In genomic region chr1:26853156-26853555, GRCh38 we compare ENCODE assay signal across 8 cellular contexts. TPM values are rescaled to one million over a fixed set of nuclear protein-coding genes. Genes with fewer than 3 reads are reported as not detected.
A peak's percentile ranks its signal among the peaks of the same experiment; 100 is the strongest.
DNase-seq lines count a peak whose midpoint lies in the region; ATAC-seq and TF ChIP-seq lines count a peak whose summit lies in the region.

No MANE protein-coding gene starts in this region.

- H3K27me3 Mint-ChIP-seq in stimulated activated naive CD8-positive, alpha-beta T cell treated with anti-CD3 and anti-CD28 coated beads, Interleukin-15, amount 100 ng/mL, for 72 hours = no peaks in the 10 kb centered on the region

- H3K9me2 ChIP-seq in OCI-LY7 (ENCODE audit: insufficient read depth, low read length) (no peaks in the 10 kb centered on the region), neural cell (ENCODE audit: insufficient read depth, low read length) (no peaks in the 10 kb centered on the region)

- TF ChIP-seq CTCF in OCI-LY7 (conservative IDR thresholded peaks at IDR 0.05; ENCODE audit: low read length) (peak; percentile 93), esophagus squamous epithelium (IDR thresholded peaks at IDR 0.05) (peak; percentile 69 to 94 (median 88)), neural cell (IDR thresholded peaks at IDR 0.05; ENCODE audit: poor library complexity, severe bottlenecking) (peak; percentile 60)

- H3K4me3 Mint-ChIP-seq in stimulated activated naive CD8-positive, alpha-beta T cell treated with anti-CD3 and anti-CD28 coated beads, Interleukin-15, amount 100 ng/mL, for 72 hours = no peak overlapping the region

- TF ChIP-seq EP300 in neural cell (conservative IDR thresholded peaks at IDR 0.05; ENCODE audit: poor library complexity, severe bottlenecking) = no peak

- H3K4me1 Mint-ChIP-seq in stimulated activated naive CD8-positive, alpha-beta T cell treated with anti-CD3 and anti-CD28 coated beads, Interleukin-15, amount 100 ng/mL, for 72 hours = no peaks in the 10 kb centered on the region

- peak; percentile 37 for TF ChIP-seq RAD21 in neural cell (conservative IDR thresholded peaks at IDR 0.05)

- H3K9ac ChIP-seq in neural cell (ENCODE audit: low read length) = no peak overlapping the region

- DNase-seq in COLO829 (ENCODE audit: low spot score) (peak; percentile 86), HPDE6-E6E7 (ENCODE audit: extremely low spot score) (peak; percentile 86), OCI-LY7 (ENCODE audit: low spot score) (peak; percentile 80), activated T-cell treated with anti-CD3 and anti-CD28 coated beads for 4 hours (peak; percentile 86), esophagus squamous epithelium (lab: John Stamatoyannopoulos, UW) (no peak)
- DNase-seq in stimulated activated naive CD8-positive, alpha-beta T cell treated with anti-CD3 and anti-CD28 coated beads, Interleukin-15, amount 100 ng/mL, for 72 hours = peak; percentile 59 to 63

- H3K36me3 ChIP-seq in OCI-LY7 (ENCODE audit: insufficient read depth, low read length) (peaks cover 49% of the 10 kb centered on the region; the same call in 1 of the 2 replicates), esophagus squamous epithelium (peaks cover 39 to 79% (median 40%) of the 10 kb centered on the region in 3 donors), neural cell (ENCODE audit: insufficient read depth, low read length) (no peaks in the 10 kb centered on the region)

- H4K20me1 ChIP-seq in OCI-LY7 (ENCODE audit: insufficient read depth, low read length) = no peaks in the 10 kb centered on the region
- no peaks in the 10 kb centered on the region for H4K20me1 ChIP-seq in neural cell (ENCODE audit: insufficient read depth)

- H3F3A ChIP-seq in neural cell (ENCODE audit: insufficient read depth, low read length, poor library complexity, severe bottlenecking) = no peaks in the 10 kb centered on the region

- H3K9me3 ChIP-seq in OCI-LY7 (ENCODE audit: low read length) (no peaks in the 10 kb centered on the region), esophagus squamous epithelium (no peaks in the 10 kb centered on the region), neural cell (ENCODE audit: low read length) (no peaks in the 10 kb centered on the region)

- no peak overlapping the region for H3K4me2 ChIP-seq in OCI-LY7 (ENCODE audit: low read length)
- H3K4me2 ChIP-seq in neural cell (ENCODE audit: low read length) = no peak overlapping the region

- no peak for TF ChIP-seq POLR2A in esophagus squamous epithelium (IDR thresholded peaks at IDR 0.05)

- H2AFZ ChIP-seq in OCI-LY7 (ENCODE audit: low read length) (no peak overlapping the region), neural cell (ENCODE audit: low read depth, low read length) (no peak overlapping the region)

- no TSS peak for BruUV-seq in OCI-LY7 (replicated peaks; lab: Mats Ljungman, UMichigan)

- POLR2A ChIA-PET in OCI-LY7 (lab: Charles Lee) = no interaction called here

- H3K79me2 ChIP-seq in OCI-LY7 (ENCODE audit: insufficient read depth, low read depth, low read length) = no peaks in the 10 kb centered on the region
- H3K79me2 ChIP-seq in neural cell (replicated peaks; ENCODE audit: insufficient read depth, low read length) = no peaks in the 10 kb centered on the region

- no peaks in the 10 kb centered on the region for H3K9me3 Mint-ChIP-seq in stimulated activated naive CD8-positive, alpha-beta T cell treated with anti-CD3 and anti-CD28 coated beads, Interleukin-15, amount 100 ng/mL, for 72 hours

- intact Hi-C loops in OCI-LY7 (cut with micrococcal nuclease; ENCODE audit: unreplicated experiment) = loop anchor here (1.0 kb wide), 1 partner anchor 25 kb away; no protein-coding TSS in a partner anchor
- intact Hi-C loops in esophagus squamous epithelium (cut with DNase I) = no loop called here

- peak; percentile 78 for ATAC-seq in stimulated activated naive CD8-positive, alpha-beta T cell treated with anti-CD3 and anti-CD28 coated beads, Interleukin-15, amount 100 ng/mL, for 72 hours
- ATAC-seq in GM18868 (IDR thresholded peaks at IDR 0.05; ENCODE audit: unreplicated experiment) = no peak

- no peak overlapping the region for H3K4me3 ChIP-seq in OCI-LY7 (ENCODE audit: low read depth, low read length, poor library complexity, severe bottlenecking)
- H3K4me3 ChIP-seq in esophagus squamous epithelium = no peak overlapping the region
- no peak overlapping the region for H3K4me3 ChIP-seq in neural cell (ENCODE audit: low read length)

- H3K27ac Mint-ChIP-seq in stimulated activated naive CD8-positive, alpha-beta T cell treated with anti-CD3 and anti-CD28 coated beads, Interleukin-15, amount 100 ng/mL, for 72 hours = no peak overlapping the region

- H3K4me1 ChIP-seq in OCI-LY7 (ENCODE audit: insufficient read depth, low read length, poor library complexity, severe bottlenecking) (no peaks in the 10 kb centered on the region), esophagus squamous epithelium (peaks cover 35 to 96% (median 82%) of the 10 kb centered on the region in 3 donors)

- CTCF ChIA-PET in OCI-LY7 (lab: Charles Lee; ENCODE audit: unreplicated experiment) = no interaction called here

- H3K27me3 ChIP-seq in esophagus squamous epithelium (no peaks in the 10 kb centered on the region), neural cell (ENCODE audit: insufficient read depth, low read depth, low read length) (no peaks in the 10 kb centered on the region)

- H3K27ac ChIP-seq in OCI-LY7 (ENCODE audit: low read depth, low read length, poor library complexity, severe bottlenecking) (no peak overlapping the region), esophagus squamous epithelium (peak overlapping the region; percentile 91 to 100 (median 98)), neural cell (ENCODE audit: low read length) (no peak overlapping the region)

- WGBS in esophagus squamous epithelium, 2 donors = 20 to 32% methylated on average over 3 of the region's 3 CpGs

TF ChIP-seq in neural cell, 6 proteins besides CTCF, POLR2A, EP300 and RAD21:
- TF ChIP-seq TAF1 (IDR thresholded peaks at IDR 0.05; ENCODE audit: low read depth) = no peak
- peak; percentile 59 for TF ChIP-seq SMC3 (conservative IDR thresholded peaks at IDR 0.05; ENCODE audit: poor library complexity)
TF ChIP-seq in neural cell: peak in this region for 1.

RNA-seq across cellular contexts. Expression of gene SFN, which starts 9.8 kb away (rescaled TPM):
- 0.75 and 0.95 TPM in 2 replicates for total RNA-seq in OCI-LY7 (2014; rRNA removed; shearing (Covaris generic))
- total RNA-seq in OCI-LY7 (2022) (1.8 and 3.9 TPM in 2 replicates), esophagus squamous epithelium (1,000 to 10,000 TPM; 1,060 to 2,609 (median 1,818) TPM)
- 0.25 TPM in 1 of 2 replicates, not detected in the other for polyA plus RNA-seq in neural cell
- 0.73 TPM in 1 of 2 replicates, not detected in the other for polyA minus RNA-seq in neural cell

RNA-seq across cellular contexts. Expression of gene ZDHHC18, which starts 26.7 kb away (rescaled TPM):
- total RNA-seq in OCI-LY7 (2014; rRNA removed; shearing (Covaris generic)) = 8.0 and 19.5 TPM in 2 replicates
- total RNA-seq in OCI-LY7 (2022) (17.1 and 18.2 TPM in 2 replicates), esophagus squamous epithelium (10 to 100 TPM; 24.5 to 34.4 (median 29.4) TPM)
- polyA plus RNA-seq in neural cell = 23.7 and 27.3 TPM in 2 replicates
- polyA minus RNA-seq in neural cell = 18.2 and 21.2 TPM in 2 replicates

RNA-seq across cellular contexts. Expression of gene GPN2, which starts 36.9 kb away (rescaled TPM):
- 17.5 and 18.1 TPM in 2 replicates for total RNA-seq in OCI-LY7 (2014; rRNA removed; shearing (Covaris generic))
- 43.7 and 46.6 TPM in 2 replicates for total RNA-seq in OCI-LY7 (2022)
- 10 to 100 TPM in 2 of 4 donors, 1 to 10 TPM in 2; 4.9 to 10.8 (median 9.4) TPM for total RNA-seq in esophagus squamous epithelium
- polyA plus RNA-seq in neural cell = 17.7 and 20.2 TPM in 2 replicates
- polyA minus RNA-seq in neural cell = 19.0 and 19.4 TPM in 2 replicates

RNA-seq across cellular contexts. Expression of gene GPATCH3, which starts 47.1 kb away (rescaled TPM):
- total RNA-seq in OCI-LY7 (2014; rRNA removed; shearing (Covaris generic)) = 9.2 and 13.8 TPM in 2 replicates
- total RNA-seq in OCI-LY7 (2022) = 15.2 and 17.4 TPM in 2 replicates
- 10 to 100 TPM in 1 of 4 donors, 1 to 10 TPM in 3; 6.9 to 11.2 (median 7.6) TPM for total RNA-seq in esophagus squamous epithelium
- 6.6 and 7.1 TPM in 2 replicates for polyA plus RNA-seq in neural cell
- 13.4 and 14.2 TPM in 2 replicates for polyA minus RNA-seq in neural cell

Comparison
In these comparisons a context has a peak if more than half of its experiments do, and no peak if none do; other contexts are left out.
1. H3K27ac ChIP-seq: peak in esophagus squamous epithelium (4 of 4); none in OCI-LY7 (single experiment) and neural cell (single experiment).
2. RNA of gene SFN, which starts 9.8 kb away (total RNA-seq): 1,060 to 2,609 TPM in esophagus squamous epithelium; 0.75 to 3.9 TPM in OCI-LY7; every median in the first group is over 100 times any median in the second.
3. Peak in every context shown above with its lines, with median percentiles within 50 percentile points of each other: CTCF ChIP-seq.